Comparison of ENCODE assay signal across 8 cellular contexts in genomic region chr11:19240420-19241259, GRCh38. TPM values are rescaled to one million over a fixed set of nuclear protein-coding genes. Genes with fewer than 3 reads are reported as not detected.
DNase-seq lines count a peak whose midpoint lies in the region; ATAC-seq and TF ChIP-seq lines count a peak whose summit lies in the region.

E2F8 (minus strand) TSS chr11:19240945; CDS start chr11:19240121, 824 bp downstream.

- TF ChIP-seq CTCF in GM20000 (IDR thresholded peaks at IDR 0.05; ENCODE audit: extremely low read depth, missing control alignments), result no peak

- H3K27me3 ChIP-seq in CD8-positive, alpha-beta memory T cell (ENCODE audit: insufficient read depth, low read length, poor library complexity, severe bottlenecking), result peaks cover 29% of the 10 kb centered on the region
- H3K27me3 ChIP-seq in effector memory CD4-positive, alpha-beta T cell (replicated peaks; ENCODE audit: control insufficient read depth, insufficient read depth, low read length, poor library complexity, severe bottlenecking), result peaks cover 16% of the 10 kb centered on the region

- peak within 1 kb of the TSS; percentile 74 for H3K4me3 ChIP-seq in CD8-positive, alpha-beta memory T cell (ENCODE audit: low read length)
- H3K4me3 ChIP-seq in effector memory CD4-positive, alpha-beta T cell (ENCODE audit: insufficient read depth, low read depth, low read length, poor library complexity, severe bottlenecking), result peak within 1 kb of the TSS; percentile 73

- H3K27ac ChIP-seq in CD8-positive, alpha-beta memory T cell (ENCODE audit: low read depth, low read length), result peak within 1 kb of the TSS; percentile 5
- H3K27ac ChIP-seq in effector memory CD4-positive, alpha-beta T cell (ENCODE audit: insufficient read depth, low read length, poor library complexity, severe bottlenecking), result no peak within 1 kb of the TSS

- H3K4me1 Mint-ChIP-seq in CD8-positive, alpha-beta memory T cell, result peaks cover 12 to 29% (median 28%) of the 10 kb centered on the region in 3 donors
- H3K4me1 Mint-ChIP-seq in activated CD8-positive, alpha-beta T cell treated with anti-CD3 and anti-CD28 coated beads, Interleukin-2, amount 10 ng/mL, durations not matched to agents 7 days and 5 days (ENCODE audit: low read depth), result peaks cover 36% of the 10 kb centered on the region
- H3K4me1 Mint-ChIP-seq in memory B cell, result peaks cover 15% of the 10 kb centered on the region

- peak within 1 kb of the TSS in 6 of 8 donors; percentile 4 to 93 (median 66) for H3K27ac Mint-ChIP-seq in CD8-positive, alpha-beta memory T cell
- peak within 1 kb of the TSS; percentile 90 for H3K27ac Mint-ChIP-seq in activated CD8-positive, alpha-beta T cell treated with anti-CD3 and anti-CD28 coated beads, Interleukin-2, amount 10 ng/mL, durations not matched to agents 7 days and 5 days
- no peak within 1 kb of the TSS for H3K27ac Mint-ChIP-seq in memory B cell

- H3K27me3 Mint-ChIP-seq in CD8-positive, alpha-beta memory T cell, result peaks cover 29 to 46% of the 10 kb centered on the region in 2 donors
- H3K27me3 Mint-ChIP-seq in activated CD8-positive, alpha-beta T cell treated with anti-CD3 and anti-CD28 coated beads, Interleukin-2, amount 10 ng/mL, durations not matched to agents 7 days and 5 days (ENCODE audit: low read depth), result peaks cover 13% of the 10 kb centered on the region
- H3K27me3 Mint-ChIP-seq in memory B cell, result peaks cover 17% of the 10 kb centered on the region

- ATAC-seq in activated CD8-positive, alpha-beta T cell treated with anti-CD3 and anti-CD28 coated beads, Interleukin-2, amount 10 ng/mL, durations not matched to agents 7 days and 5 days, result peak; percentile 81
- peak; percentile 86 for ATAC-seq in memory B cell (ENCODE audit: low read depth)

- CTCF ChIA-PET in CD8-positive, alpha-beta memory T cell (lab: Charles Lee), result no interaction called here
- CTCF ChIA-PET in activated CD8-positive, alpha-beta T cell treated with anti-CD3 and anti-CD28 coated beads, Interleukin-2, amount 10 ng/mL, durations not matched to agents 7 days and 5 days (lab: Charles Lee), result interaction anchor here (1.1 to 1.2 kb wide), 2 partner anchors 19 to 170 kb away, joined by 3 to 4 read pairs; no protein-coding TSS in a partner anchor

- H3K36me3 Mint-ChIP-seq in CD8-positive, alpha-beta memory T cell, result peaks cover 0 to 2% (median 0%) of the 10 kb centered on the region in 3 donors
- peaks cover 46% of the 10 kb centered on the region for H3K36me3 Mint-ChIP-seq in activated CD8-positive, alpha-beta T cell treated with anti-CD3 and anti-CD28 coated beads, Interleukin-2, amount 10 ng/mL, durations not matched to agents 7 days and 5 days (ENCODE audit: low read depth)
- no peaks in the 10 kb centered on the region for H3K36me3 Mint-ChIP-seq in memory B cell

- peaks cover 9% of the 10 kb centered on the region for H3K4me1 ChIP-seq in CD8-positive, alpha-beta memory T cell (ENCODE audit: insufficient read depth, low read length)
- peaks cover 18% of the 10 kb centered on the region for H3K4me1 ChIP-seq in effector memory CD4-positive, alpha-beta T cell (ENCODE audit: control insufficient read depth, insufficient read depth, low read length, poor library complexity, severe bottlenecking)

- POLR2A ChIA-PET in CD8-positive, alpha-beta memory T cell (lab: Charles Lee), result no interaction called here
- POLR2A ChIA-PET in activated CD8-positive, alpha-beta T cell treated with anti-CD3 and anti-CD28 coated beads, Interleukin-2, amount 10 ng/mL, durations not matched to agents 7 days and 5 days (lab: Charles Lee), result interaction anchor here (0.9 kb wide), 1 partner anchor 12 kb away, joined by 4 read pairs; no protein-coding TSS in a partner anchor

- DNase-seq in CD8-positive, alpha-beta memory T cell, result peak; percentile 62 to 81 (median 73)
- DNase-seq in GM20000 (ENCODE audit: low spot score) (peak; percentile 99), HS-5 (ENCODE audit: low read depth) (peak; percentile 72), NK-92 (lab: John Stamatoyannopoulos, UW; ENCODE audit: unreplicated experiment) (peak; percentile 19), memory B cell (ENCODE audit: low spot score in 2 of 2) (peak; percentile 74 to 78)
- DNase-seq in activated CD8-positive, alpha-beta T cell treated with anti-CD3 and anti-CD28 coated beads, Interleukin-2, amount 10 ng/mL, durations not matched to agents 7 days and 5 days, result peak; percentile 95
- peak; percentile 66 to 77 (median 67) for DNase-seq in effector memory CD4-positive, alpha-beta T cell
- peak; percentile 65 for DNase-seq in stimulated activated CD8-positive, alpha-beta memory T cell treated with anti-CD3 and anti-CD28 coated beads, Interleukin-12 subunit alpha, Interleukin-12 subunit beta, amount 100 ng/mL, for 1 hour (ENCODE audit: low read depth)

- no peaks in the 10 kb centered on the region for H3K9me3 ChIP-seq in CD8-positive, alpha-beta memory T cell (ENCODE audit: low read length)
- no peaks in the 10 kb centered on the region for H3K9me3 ChIP-seq in effector memory CD4-positive, alpha-beta T cell (ENCODE audit: control insufficient read depth, low read length)

- no peaks in the 10 kb centered on the region for H3K36me3 ChIP-seq in CD8-positive, alpha-beta memory T cell (ENCODE audit: insufficient read depth, low read length)
- no peaks in the 10 kb centered on the region for H3K36me3 ChIP-seq in effector memory CD4-positive, alpha-beta T cell (ENCODE audit: control insufficient read depth, insufficient read depth, low read length)

- H3K9me3 Mint-ChIP-seq in CD8-positive, alpha-beta memory T cell, result no peaks in the 10 kb centered on the region
- H3K9me3 Mint-ChIP-seq in activated CD8-positive, alpha-beta T cell treated with anti-CD3 and anti-CD28 coated beads, Interleukin-2, amount 10 ng/mL, durations not matched to agents 7 days and 5 days (ENCODE audit: insufficient read depth), result no peaks in the 10 kb centered on the region
- H3K9me3 Mint-ChIP-seq in memory B cell, result no peaks in the 10 kb centered on the region

- H3K4me3 Mint-ChIP-seq in CD8-positive, alpha-beta memory T cell, result peak within 1 kb of the TSS; percentile 88 to 96 (median 90)
- H3K4me3 Mint-ChIP-seq in activated CD8-positive, alpha-beta T cell treated with anti-CD3 and anti-CD28 coated beads, Interleukin-2, amount 10 ng/mL, durations not matched to agents 7 days and 5 days, result peak within 1 kb of the TSS; percentile 97
- H3K4me3 Mint-ChIP-seq in memory B cell, result peak within 1 kb of the TSS; percentile 90

RNA-seq across cellular contexts. Expression of gene E2F8, which starts in this region (rescaled TPM):
- 10 to 100 TPM; 12.7 to 16.5 TPM for total RNA-seq in CD8-positive, alpha-beta memory T cell
- 0.16 TPM for polyA plus RNA-seq in CD8-positive, alpha-beta memory T cell
- total RNA-seq in activated CD8-positive, alpha-beta T cell treated with anti-CD3 and anti-CD28 coated beads, Interleukin-2, amount 10 ng/mL, durations not matched to agents 7 days and 5 days, result 10 to 100 TPM; 44.4 to 46.5 TPM

Comparison
In these comparisons a context has a peak if more than half of its experiments do, and no peak if none do; other contexts are left out.
1. DNase-seq: peak in every context shown above with its lines; median percentile 99 in GM20000; 95 in activated CD8-positive, alpha-beta T cell treated with anti-CD3 and anti-CD28 coated beads, Interleukin-2, amount 10 ng/mL, durations not matched to agents 7 days and 5 days; 76 in memory B cell; 73 in CD8-positive, alpha-beta memory T cell; 72 in HS-5; 67 in effector memory CD4-positive, alpha-beta T cell; 65 in stimulated activated CD8-positive, alpha-beta memory T cell treated with anti-CD3 and anti-CD28 coated beads, Interleukin-12 subunit alpha, Interleukin-12 subunit beta, amount 100 ng/mL, for 1 hour; 19 in NK-92.